In the genomic region with DNA sequence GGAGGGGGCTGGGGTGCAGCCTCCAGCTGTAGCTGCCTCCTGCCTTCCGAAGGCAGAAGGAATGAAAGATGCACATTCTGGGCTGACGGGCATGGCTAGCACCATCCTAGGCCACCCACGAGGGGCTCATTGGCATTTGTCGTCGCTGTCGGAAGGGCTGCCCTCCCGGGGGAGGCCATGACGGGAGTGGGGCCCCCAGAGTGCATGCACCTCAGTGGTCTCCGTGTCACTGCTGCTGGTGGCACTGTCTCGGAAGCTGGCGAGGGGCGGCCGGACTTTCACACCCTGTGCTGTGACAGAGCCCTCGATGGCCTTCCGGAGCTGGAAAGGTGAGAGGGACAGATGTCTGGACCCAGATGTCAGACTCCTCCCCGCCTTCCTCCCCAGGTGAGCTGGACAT, we compare ENCODE assay signal across 12 cellular contexts. TPM values are rescaled to one million over a fixed set of nuclear protein-coding genes. Genes with fewer than 3 reads are reported as not detected.
"Had no signal": no experiment of that assay in that cellular context is flagged by ENCODE, and none has a peak within 500 bp of the region (broad histone marks: within the 10 kb centered on the region; RNA-seq: fewer than 3 reads in every experiment).

No MANE protein-coding gene starts in this region.

- H3K27ac ChIP-seq: pancreas had no signal

- H3K27me3 ChIP-seq: cardiac muscle cell, esophagus squamous epithelium, pancreas had no signal

- H3K36me3 ChIP-seq: cardiac muscle cell, pancreas had no signal

- H3K9me3 ChIP-seq: esophagus squamous epithelium, pancreas had no signal

- DNase-seq: activated CD4-positive, alpha-beta T cell treated with anti-CD3 and anti-CD28 coated beads for 1 hour; activated CD4-positive, alpha-beta T cell treated with anti-CD3 and anti-CD28 coated beads, Interleukin-2, amount 50 U/mL, for 4 hours; activated naive CD4-positive, alpha-beta T cell treated with anti-CD3 and anti-CD28 coated beads for 36 hours; esophagus squamous epithelium; naive B cell; stimulated activated CD4-positive, alpha-beta T cell treated with anti-CD3 and anti-CD28 coated beads, Interleukin-2, amount 100 ng/mL, for 48 hours; trophoblast cell had no signal

- H3K4me3 ChIP-seq: cardiac muscle cell, esophagus squamous epithelium, pancreas had no signal

RNA-seq across cellular contexts. Expression of a gene that starts 31.5 kb away (rescaled TPM):
- total RNA-seq: activated naive CD4-positive, alpha-beta T cell treated with anti-CD3 and anti-CD28 coated beads for 36 hours; activated T-helper 17 cell treated with anti-CD3 and anti-CD28 coated beads, Interleukin-2, amount 50 U/mL, for 72 hours; endothelial cell of umbilical vein; lung microvascular endothelial cell had no signal
